In the genomic region with DNA sequence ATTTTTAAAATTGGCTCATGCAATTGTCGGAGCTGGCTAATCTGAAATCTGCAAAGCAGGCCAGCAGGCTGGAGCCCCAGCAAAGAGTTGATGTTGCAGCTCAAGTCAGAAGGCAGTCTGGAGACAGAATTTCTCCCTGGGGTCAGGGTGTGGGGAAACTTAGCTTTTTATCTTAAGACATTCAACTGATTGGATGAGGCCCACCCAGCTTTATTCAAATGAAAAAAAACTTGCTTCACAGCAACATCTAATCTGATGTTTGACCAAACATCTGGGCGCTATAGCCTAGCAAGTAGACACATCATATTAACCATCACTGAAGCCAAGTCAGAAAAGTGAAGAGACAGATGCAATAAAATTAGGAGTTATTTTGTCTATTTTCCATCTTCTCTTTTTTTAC, we compare ENCODE assay signal across 32 cellular contexts.
"Had no signal": no experiment of that assay in that cellular context is flagged by ENCODE, and none has a peak within 500 bp of the region (broad histone marks: within the 10 kb centered on the region; RNA-seq: fewer than 3 reads in every experiment).

No MANE protein-coding gene starts in this region.

- H3K9me3 ChIP-seq: neutrophil, pancreas, psoas muscle, spleen, suprapubic skin, testis, tibial artery, transverse colon, upper lobe of left lung, vagina had no signal

- H3K4me3 Mint-ChIP-seq: naive B cell; naive thymus-derived CD8-positive, alpha-beta T cell; natural killer cell treated with Interleukin-12 subunit alpha and Interleukin-12 subunit beta and Interleukin-15 and Interleukin-18, amount 100 ng/mL, for 72 hours; nephron progenitor cell; neural crest cell; stimulated activated memory B cell treated with anti-CD40 and anti-IgM and Interleukin-4, amounts not matched to agents 10 μg/mL and 1 μg/mL and 100 μg/mL, for 72 hours; stimulated activated naive CD8-positive, alpha-beta T cell treated with anti-CD3 and anti-CD28 coated beads, Interleukin-15, amount 100 ng/mL, for 72 hours had no signal

- ATAC-seq: naive thymus-derived CD8-positive, alpha-beta T cell; natural killer cell treated with Interleukin-12 subunit alpha and Interleukin-12 subunit beta and Interleukin-15 and Interleukin-18, amount 100 ng/mL, for 72 hours; pancreas; psoas muscle; right cardiac atrium; sciatic nerve; stimulated activated memory B cell treated with anti-CD40 and anti-IgM and Interleukin-4, amounts not matched to agents 10 μg/mL and 1 μg/mL and 100 μg/mL, for 72 hours; stimulated activated naive CD8-positive, alpha-beta T cell treated with anti-CD3 and anti-CD28 coated beads, Interleukin-15, amount 100 ng/mL, for 72 hours; stimulated activated naive CD8-positive, alpha-beta T cell treated with anti-CD3 and anti-CD28 coated beads, Interleukin-15, Interleukin-2, amounts not matched to agents 100 U/mL and 50 U/mL, for 24 hours had no signal

- H3K4me3 ChIP-seq: pancreas, psoas muscle, skin epidermis, smooth muscle cell, spleen, suprapubic skin, testis, tibial artery, transverse colon, upper lobe of left lung, vagina had no signal

- H3K4me1 Mint-ChIP-seq: naive B cell; naive thymus-derived CD8-positive, alpha-beta T cell; neural crest cell; stimulated activated memory B cell treated with anti-CD40 and anti-IgM and Interleukin-4, amounts not matched to agents 10 μg/mL and 1 μg/mL and 100 μg/mL, for 72 hours had no signal

- H3K27ac Mint-ChIP-seq: naive B cell; naive thymus-derived CD8-positive, alpha-beta T cell; natural killer cell treated with Interleukin-12 subunit alpha and Interleukin-12 subunit beta and Interleukin-15 and Interleukin-18, amount 100 ng/mL, for 72 hours; nephron progenitor cell; progenitor cell of endocrine pancreas; stimulated activated memory B cell treated with anti-CD40 and anti-IgM and Interleukin-4, amounts not matched to agents 10 μg/mL and 1 μg/mL and 100 μg/mL, for 72 hours; stimulated activated naive CD8-positive, alpha-beta T cell treated with anti-CD3 and anti-CD28 coated beads, Interleukin-15, amount 100 ng/mL, for 72 hours had no signal

- H3K36me3 Mint-ChIP-seq: naive B cell; naive thymus-derived CD8-positive, alpha-beta T cell; natural killer cell treated with Interleukin-12 subunit alpha and Interleukin-12 subunit beta and Interleukin-15 and Interleukin-18, amount 100 ng/mL, for 72 hours; stimulated activated memory B cell treated with anti-CD40 and anti-IgM and Interleukin-4, amounts not matched to agents 10 μg/mL and 1 μg/mL and 100 μg/mL, for 72 hours had no signal

- H3K27ac ChIP-seq: neutrophil, pancreas, psoas muscle, spleen, suprapubic skin, testis, tibial artery, transverse colon, upper lobe of left lung, vagina had no signal

- H3K4me1 ChIP-seq: pancreas, psoas muscle, spleen, testis, tibial artery, transverse colon, upper lobe of left lung, vagina had no signal

- H3K9me3 Mint-ChIP-seq: naive B cell; naive thymus-derived CD8-positive, alpha-beta T cell; natural killer cell treated with Interleukin-12 subunit alpha and Interleukin-12 subunit beta and Interleukin-15 and Interleukin-18, amount 100 ng/mL, for 72 hours; nephron progenitor cell; neural crest cell; stimulated activated memory B cell treated with anti-CD40 and anti-IgM and Interleukin-4, amounts not matched to agents 10 μg/mL and 1 μg/mL and 100 μg/mL, for 72 hours; stimulated activated naive CD8-positive, alpha-beta T cell treated with anti-CD3 and anti-CD28 coated beads, Interleukin-15, amount 100 ng/mL, for 72 hours had no signal

- H3K27me3 Mint-ChIP-seq: progenitor cell of endocrine pancreas; stimulated activated naive CD8-positive, alpha-beta T cell treated with anti-CD3 and anti-CD28 coated beads, Interleukin-15, amount 100 ng/mL, for 72 hours had no signal

- H3K36me3 ChIP-seq: neutrophil, pancreas, spleen, suprapubic skin, tibial artery, transverse colon, upper lobe of left lung, vagina had no signal

- DNase-seq: naive B cell; naive thymus-derived CD8-positive, alpha-beta T cell; nephron progenitor cell; nucleus accumbens; pancreas; posterior cingulate gyrus; psoas muscle; right cardiac atrium; spleen; stimulated activated CD4-positive, alpha-beta T cell treated with anti-CD3 and anti-CD28 coated beads, Interleukin-12 subunit alpha, Interleukin-12 subunit beta, amount 100 ng/mL, for 4 hours; stimulated activated CD4-positive, alpha-beta T cell treated with anti-CD3 and anti-CD28 coated beads, Interleukin-1b, Interleukin-23, amount 100 ng/mL, for 48 hours; stimulated activated CD4-positive, alpha-beta T cell treated with anti-CD3 and anti-CD28 coated beads, Interleukin-4, amount 100 ng/mL, for 1 hour; stimulated activated CD4-positive, alpha-beta T cell treated with anti-CD3 and anti-CD28 coated beads, Interleukin-4, amount 100 ng/mL, for 4 hours; stimulated activated CD8-positive, alpha-beta memory T cell treated with anti-CD3 and anti-CD28 coated beads, Interleukin-4, amount 100 ng/mL, for 48 hours; stimulated activated naive CD4-positive, alpha-beta T cell; stimulated activated naive CD8-positive, alpha-beta T cell treated with anti-CD3 and anti-CD28 coated beads, Interleukin-15, amount 100 ng/mL, for 72 hours; stimulated activated naive CD8-positive, alpha-beta T cell treated with anti-CD3 and anti-CD28 coated beads, Interleukin-15, Interleukin-2, amounts not matched to agents 100 U/mL and 50 U/mL, for 24 hours; substantia nigra; testis; tibial artery; transverse colon; upper lobe of left lung had no signal

- H3K27me3 ChIP-seq: neutrophil, pancreas, spleen, suprapubic skin, testis, tibial artery, transverse colon, upper lobe of left lung, vagina had no signal
